In the genomic region with DNA sequence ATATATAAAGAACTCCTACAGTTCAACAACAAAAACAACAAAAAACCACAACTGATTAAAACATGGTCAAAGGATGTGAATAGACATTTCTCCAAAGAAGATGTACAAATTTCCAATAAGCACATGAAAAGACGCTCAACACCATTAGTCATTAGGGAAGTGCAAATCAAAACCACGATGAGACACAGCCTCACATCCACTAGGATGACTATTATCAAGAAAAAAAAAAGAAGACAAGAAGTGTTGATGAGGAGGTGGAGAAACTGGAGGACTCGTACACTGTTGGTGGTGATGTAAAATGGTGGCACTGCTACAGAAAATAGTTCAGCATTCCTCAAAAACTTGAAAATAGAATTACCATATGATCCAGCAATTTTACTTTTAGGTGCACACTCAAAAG, we compare ENCODE assay signal across 30 cellular contexts.
"Had no signal": no experiment of that assay in that cellular context is flagged by ENCODE, and none has a peak within 500 bp of the region (broad histone marks: within the 10 kb centered on the region; RNA-seq: fewer than 3 reads in every experiment).

No MANE protein-coding gene starts in this region.

- H3K9me3 Mint-ChIP-seq: activated T-cell treated with anti-CD3 and anti-CD28 coated beads, Interleukin-2, amount 50 U/mL, for 4 hours; activated T-helper 2 cell treated with anti-CD3 and anti-CD28 coated beads, Interferon-gamma antibody, Interleukin-2, Interleukin-4, amounts not matched to agents 10 μg/mL and 5 μg/mL and 100 μg/mL, durations not matched to agents 14 hours and 24 hours and 36 hours had no signal

- H3K4me3 Mint-ChIP-seq: activated naive CD4-positive, alpha-beta T cell treated with anti-CD3 and anti-CD28 coated beads for 36 hours; activated naive CD4-positive, alpha-beta T cell treated with anti-CD3 and anti-CD28 coated beads, Interleukin-2, amount 50 U/mL, for 24 hours; activated naive CD8-positive, alpha-beta T cell; activated naive CD8-positive, alpha-beta T cell treated with anti-CD3 and anti-CD28 coated beads for 36 hours; activated naive CD8-positive, alpha-beta T cell treated with anti-CD3 and anti-CD28 coated beads, Interleukin-2, amount 10 ng/mL, durations not matched to agents 7 days and 5 days; activated naive CD8-positive, alpha-beta T cell treated with anti-CD3 and anti-CD28 coated beads, Interleukin-2, amount 50 U/mL, for 24 hours; activated T-cell treated with anti-CD3 and anti-CD28 coated beads, Interleukin-2, amount 50 U/mL, for 24 hours; activated T-cell treated with anti-CD3 and anti-CD28 coated beads, Interleukin-2, amount 50 U/mL, for 4 hours; activated T-helper 1 cell treated with anti-CD3 and anti-CD28 coated beads, Interleukin-12 subunit alpha, Interleukin-12 subunit beta, Interleukin-2, Interleukin-4 antibody, amounts not matched to agents 30 ng/mL and 10 ng/mL and 1 ng/mL, durations not matched to agents 14 hours and 24 hours and 36 hours; brain; central memory CD8-positive, alpha-beta T cell had no signal

- H3K36me3 Mint-ChIP-seq: activated naive CD4-positive, alpha-beta T cell treated with anti-CD3 and anti-CD28 coated beads, Interleukin-2, amount 50 U/mL, for 24 hours; activated naive CD8-positive, alpha-beta T cell; activated naive CD8-positive, alpha-beta T cell treated with anti-CD3 and anti-CD28 coated beads for 36 hours; activated naive CD8-positive, alpha-beta T cell treated with anti-CD3 and anti-CD28 coated beads, Interleukin-2, amount 10 ng/mL, durations not matched to agents 7 days and 5 days had no signal

- H3K27me3 Mint-ChIP-seq: activated naive CD4-positive, alpha-beta T cell treated with anti-CD3 and anti-CD28 coated beads, Interleukin-2, amount 50 U/mL, for 24 hours; activated naive CD8-positive, alpha-beta T cell treated with anti-CD3 and anti-CD28 coated beads for 36 hours; activated naive CD8-positive, alpha-beta T cell treated with anti-CD3 and anti-CD28 coated beads, Interleukin-2, amount 10 ng/mL, durations not matched to agents 7 days and 5 days; activated naive CD8-positive, alpha-beta T cell treated with anti-CD3 and anti-CD28 coated beads, Interleukin-2, amount 50 U/mL, for 24 hours; central memory CD8-positive, alpha-beta T cell had no signal

- DNase-seq: activated effector memory CD4-positive, alpha-beta T cell treated with anti-CD3 and anti-CD28 coated beads, Interleukin-2, amount 50 U/mL, for 16 hours; activated effector memory CD4-positive, alpha-beta T cell treated with Interleukin-2 at 50 U/mL for 16 hours; activated gamma-delta T cell; activated gamma-delta T cell treated with Interleukin-2 at 50 U/mL for 16 hours; activated naive CD4-positive, alpha-beta T cell; activated naive CD4-positive, alpha-beta T cell treated with anti-CD3 and anti-CD28 coated beads for 36 hours; activated naive CD4-positive, alpha-beta T cell treated with anti-CD3 and anti-CD28 coated beads, Interleukin-2, amount 50 U/mL, for 16 hours; activated naive CD4-positive, alpha-beta T cell treated with Interleukin-2 at 50 U/mL for 16 hours; activated naive CD8-positive, alpha-beta T cell treated with anti-CD3 and anti-CD28 coated beads for 36 hours; activated naive CD8-positive, alpha-beta T cell treated with anti-CD3 and anti-CD28 coated beads, Interleukin-2, amount 10 ng/mL, durations not matched to agents 7 days and 5 days; activated naive CD8-positive, alpha-beta T cell treated with anti-CD3 and anti-CD28 coated beads, Interleukin-2, amount 50 U/mL, for 24 hours; activated T-cell treated with anti-CD3 and anti-CD28 coated beads for 4 hours; activated T-cell treated with anti-CD3 and anti-CD28 coated beads, Interleukin-2, amount 50 U/mL, for 1 hour; activated T-cell treated with anti-CD3 and anti-CD28 coated beads, Interleukin-2, amount 50 U/mL, for 24 hours; activated T-cell treated with anti-CD3 and anti-CD28 coated beads, Interleukin-2, amount 50 U/mL, for 4 hours; adrenal gland; amniotic stem cell; amygdala; anterior cingulate cortex; body of pancreas; brain microvascular endothelial cell; caudate nucleus; central memory CD4-positive, alpha-beta T cell; cerebellar nuclear complex had no signal

- ATAC-seq: activated naive CD8-positive, alpha-beta T cell treated with anti-CD3 and anti-CD28 coated beads, Interleukin-2, amount 50 U/mL, for 24 hours; activated T-cell treated with anti-CD3 and anti-CD28 coated beads, Interleukin-2, amount 50 U/mL, for 4 hours; body of pancreas had no signal

- H3K27ac Mint-ChIP-seq: activated naive CD4-positive, alpha-beta T cell treated with anti-CD3 and anti-CD28 coated beads for 36 hours; activated naive CD4-positive, alpha-beta T cell treated with anti-CD3 and anti-CD28 coated beads, Interleukin-2, amount 50 U/mL, for 24 hours; activated naive CD8-positive, alpha-beta T cell; activated naive CD8-positive, alpha-beta T cell treated with anti-CD3 and anti-CD28 coated beads for 36 hours; activated naive CD8-positive, alpha-beta T cell treated with anti-CD3 and anti-CD28 coated beads, Interleukin-2, amount 10 ng/mL, durations not matched to agents 7 days and 5 days; activated naive CD8-positive, alpha-beta T cell treated with anti-CD3 and anti-CD28 coated beads, Interleukin-2, amount 50 U/mL, for 24 hours; activated T-cell treated with anti-CD3 and anti-CD28 coated beads, Interleukin-2, amount 50 U/mL, for 24 hours; activated T-helper 1 cell treated with anti-CD3 and anti-CD28 coated beads, Interleukin-12 subunit alpha, Interleukin-12 subunit beta, Interleukin-2, Interleukin-4 antibody, amounts not matched to agents 30 ng/mL and 10 ng/mL and 1 ng/mL, durations not matched to agents 14 hours and 24 hours and 36 hours; activated T-helper 2 cell treated with anti-CD3 and anti-CD28 coated beads, Interferon-gamma antibody, Interleukin-2, Interleukin-4, amounts not matched to agents 10 μg/mL and 5 μg/mL and 100 μg/mL, durations not matched to agents 14 hours and 24 hours and 36 hours; brain had no signal

- H3K4me1 Mint-ChIP-seq: activated naive CD4-positive, alpha-beta T cell treated with anti-CD3 and anti-CD28 coated beads, Interleukin-2, amount 50 U/mL, for 24 hours; activated naive CD8-positive, alpha-beta T cell treated with anti-CD3 and anti-CD28 coated beads for 36 hours; activated naive CD8-positive, alpha-beta T cell treated with anti-CD3 and anti-CD28 coated beads, Interleukin-2, amount 10 ng/mL, durations not matched to agents 7 days and 5 days; activated naive CD8-positive, alpha-beta T cell treated with anti-CD3 and anti-CD28 coated beads, Interleukin-2, amount 50 U/mL, for 24 hours; central memory CD8-positive, alpha-beta T cell had no signal
